ENCODE assay signal across 8 cellular contexts in genomic region chr5:140239939-140240700, GRCh38.
DNase-seq lines count a peak whose midpoint lies in the region; ATAC-seq and TF ChIP-seq lines count a peak whose summit lies in the region.

No MANE protein-coding gene starts in this region.

- no peaks in the 10 kb centered on the region for H3K9me3 Mint-ChIP-seq in T-helper 2 cell treated with Interferon-gamma antibody and Interleukin-4, amounts not matched to agents 5 μg/mL and 100 μg/mL, for 36 hours

- DNase-seq in NCI-H345 (lab: John Stamatoyannopoulos, UW), result peak; percentile 40
- DNase-seq in NCI-H345 treated with DMSO at 0.1 percent for 48 hours (lab: John Stamatoyannopoulos, UW; ENCODE audit: unreplicated experiment), result no peak
- peak in 1 of 2 experiments; percentile 75 for DNase-seq in HL-60 (ENCODE audit: low read depth in 1 of 2, low spot score in 1 of 2)
- DNase-seq in T-helper 2 cell treated with Interferon-gamma antibody and Interleukin-4, amounts not matched to agents 5 μg/mL and 100 μg/mL, for 36 hours (ENCODE audit: low spot score), result peak; percentile 36
- DNase-seq in astrocyte of the hippocampus (ENCODE audit: low read depth, low spot score), result peak; percentile 80
- DNase-seq in iPS DF 19.7 (ENCODE audit: low read depth, low spot score), result peak; percentile 57
- DNase-seq in spleen, result peak; percentile 80

- H3K27ac ChIP-seq in HL-60 (replicated peaks), result no peak overlapping the region
- no peak overlapping the region for H3K27ac ChIP-seq in spleen

- intact Hi-C loops in spleen (cut with DNase I; ENCODE audit: low total_unique reads), result no loop called here

- no peaks in the 10 kb centered on the region for H3K9me3 ChIP-seq in spleen

- H3K27me3 Mint-ChIP-seq in T-helper 2 cell treated with Interferon-gamma antibody and Interleukin-4, amounts not matched to agents 5 μg/mL and 100 μg/mL, for 36 hours (ENCODE audit: low read depth), result no peaks in the 10 kb centered on the region

- H3K27me3 ChIP-seq in HL-60 (ENCODE audit: insufficient read depth, poor library complexity, severe bottlenecking) (no peaks in the 10 kb centered on the region), spleen (replicated peaks in 1 of 7) (peaks cover 0 to 38% (median 0%) of the 10 kb centered on the region in 7 donors)

- H3K27ac Mint-ChIP-seq in T-helper 2 cell treated with Interferon-gamma antibody and Interleukin-4, amounts not matched to agents 5 μg/mL and 100 μg/mL, for 36 hours, result no peak overlapping the region

- H3K4me1 Mint-ChIP-seq in T-helper 2 cell treated with Interferon-gamma antibody and Interleukin-4, amounts not matched to agents 5 μg/mL and 100 μg/mL, for 36 hours (ENCODE audit: low read depth), result peaks cover 7% of the 10 kb centered on the region

- 46 to 48% (median 47%) methylated on average over 11 of the region's 11 CpGs for WGBS in spleen, 5 donors

- peaks cover 5% of the 10 kb centered on the region for H3K36me3 Mint-ChIP-seq in T-helper 2 cell treated with Interferon-gamma antibody and Interleukin-4, amounts not matched to agents 5 μg/mL and 100 μg/mL, for 36 hours (ENCODE audit: low read depth)

- TF ChIP-seq POLR2A in spleen (IDR thresholded peaks at IDR 0.05), result no peak

- ATAC-seq in HG02884 (IDR thresholded peaks at IDR 0.05; ENCODE audit: unreplicated experiment), result no peak

- TF ChIP-seq CTCF in HL-60 (IDR thresholded peaks at IDR 0.05; ENCODE audit: insufficient read depth, low read length), result peak; percentile 76
- peak; percentile 17 to 80 (median 62) for TF ChIP-seq CTCF in spleen (IDR thresholded peaks at IDR 0.05 in 8 of 11, conservative IDR thresholded peaks at IDR 0.05 in 3 of 11)

- H3K4me3 Mint-ChIP-seq in T-helper 2 cell treated with Interferon-gamma antibody and Interleukin-4, amounts not matched to agents 5 μg/mL and 100 μg/mL, for 36 hours, result no peak overlapping the region

- peaks cover 6 to 83% (median 53%) of the 10 kb centered on the region in 6 donors for H3K4me1 ChIP-seq in spleen

- H3K36me3 ChIP-seq in spleen, result peaks cover 0 to 24% (median 1%) of the 10 kb centered on the region in 6 donors

- H3K4me3 ChIP-seq in HL-60 (replicated peaks; ENCODE audit: insufficient read depth, low read length) (no peak overlapping the region), spleen (no peak overlapping the region)
